In the genomic region with DNA sequence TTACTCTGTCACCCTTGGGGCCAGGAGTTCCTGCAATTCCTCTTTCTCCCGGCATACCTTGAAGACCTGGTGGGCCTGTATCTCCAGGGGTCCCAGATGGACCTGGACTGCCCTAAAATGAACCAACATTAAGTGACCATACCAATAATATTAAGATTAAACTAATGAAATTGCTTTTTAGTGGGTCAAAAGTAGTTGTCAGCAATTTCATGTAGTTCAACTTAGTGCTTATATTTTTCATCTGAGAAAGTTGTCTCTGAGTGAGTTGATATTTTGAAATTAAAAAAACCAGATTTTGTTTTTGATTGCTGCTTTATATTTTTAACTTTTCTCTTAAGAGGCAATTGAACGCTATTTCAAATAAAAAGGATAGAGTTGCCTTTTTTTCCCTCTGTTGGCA, we compare ENCODE assay signal across 23 cellular contexts.
"Had no signal": no experiment of that assay in that cellular context is flagged by ENCODE, and none has a peak within 500 bp of the region (broad histone marks: within the 10 kb centered on the region; RNA-seq: fewer than 3 reads in every experiment).

No MANE protein-coding gene starts in this region.

- H3K27me3 ChIP-seq: colonic mucosa, esophagus squamous epithelium, foreskin keratinocyte, hepatocyte, neutrophil, ovary, testis, tibial nerve, upper lobe of right lung, vagina had no signal

- ATAC-seq: foreskin keratinocyte; left cardiac atrium; lower lobe of right lung; mucosa of descending colon; naive thymus-derived CD8-positive, alpha-beta T cell; right cardiac atrium; stimulated activated memory B cell treated with anti-CD40 and anti-IgM and Interleukin-4, amounts not matched to agents 10 μg/mL and 1 μg/mL and 100 μg/mL, for 72 hours; upper lobe of right lung had no signal

- DNase-seq: colonic mucosa; dermis blood vessel endothelial cell; esophagus squamous epithelium; foreskin keratinocyte; head of caudate nucleus; kidney; left cardiac atrium; left ventricle myocardium inferior; lower lobe of right lung; mucosa of descending colon; naive thymus-derived CD8-positive, alpha-beta T cell; ovary; right cardiac atrium; stimulated activated CD4-positive, alpha-beta T cell treated with anti-CD3 and anti-CD28 coated beads, Interleukin-15, amount 100 ng/mL, for 24 hours; stimulated activated CD4-positive, alpha-beta T cell treated with anti-CD3 and anti-CD28 coated beads, Interleukin-1b, Interleukin-23, amount 100 ng/mL, for 48 hours; stimulated activated CD4-positive, alpha-beta T cell treated with anti-CD3 and anti-CD28 coated beads, Interleukin-4, amount 100 ng/mL, for 24 hours; testis; upper lobe of right lung had no signal

- H3K36me3 ChIP-seq: colonic mucosa, neutrophil, ovary had no signal

- H3K27ac ChIP-seq: colonic mucosa, esophagus squamous epithelium, foreskin keratinocyte, hepatocyte, left ventricle myocardium inferior, lower lobe of right lung, neutrophil, ovary, testis, tibial nerve, upper lobe of right lung, vagina had no signal

- H3K4me1 ChIP-seq: colonic mucosa, esophagus squamous epithelium, foreskin keratinocyte, left ventricle myocardium inferior, lower lobe of right lung, testis, tibial nerve, upper lobe of right lung, vagina had no signal

- H3K4me2 ChIP-seq: hepatocyte had no signal

- H3K9me3 ChIP-seq: colonic mucosa, esophagus squamous epithelium, left ventricle myocardium inferior, lower lobe of right lung, mucosa of descending colon, neutrophil, ovary, testis, tibial nerve, upper lobe of right lung, vagina had no signal

- H2AFZ ChIP-seq: hepatocyte had no signal

- H3K4me3 ChIP-seq: colonic mucosa, esophagus squamous epithelium, hepatocyte, left ventricle myocardium inferior, lower lobe of right lung, mucosa of descending colon, ovary, testis, tibial nerve, upper lobe of right lung, vagina had no signal

- FAIRE-seq: kidney had no signal

- H3K79me2 ChIP-seq: hepatocyte had no signal
